Comparison of ENCODE assay signal across 8 cellular contexts in the genomic region with DNA sequence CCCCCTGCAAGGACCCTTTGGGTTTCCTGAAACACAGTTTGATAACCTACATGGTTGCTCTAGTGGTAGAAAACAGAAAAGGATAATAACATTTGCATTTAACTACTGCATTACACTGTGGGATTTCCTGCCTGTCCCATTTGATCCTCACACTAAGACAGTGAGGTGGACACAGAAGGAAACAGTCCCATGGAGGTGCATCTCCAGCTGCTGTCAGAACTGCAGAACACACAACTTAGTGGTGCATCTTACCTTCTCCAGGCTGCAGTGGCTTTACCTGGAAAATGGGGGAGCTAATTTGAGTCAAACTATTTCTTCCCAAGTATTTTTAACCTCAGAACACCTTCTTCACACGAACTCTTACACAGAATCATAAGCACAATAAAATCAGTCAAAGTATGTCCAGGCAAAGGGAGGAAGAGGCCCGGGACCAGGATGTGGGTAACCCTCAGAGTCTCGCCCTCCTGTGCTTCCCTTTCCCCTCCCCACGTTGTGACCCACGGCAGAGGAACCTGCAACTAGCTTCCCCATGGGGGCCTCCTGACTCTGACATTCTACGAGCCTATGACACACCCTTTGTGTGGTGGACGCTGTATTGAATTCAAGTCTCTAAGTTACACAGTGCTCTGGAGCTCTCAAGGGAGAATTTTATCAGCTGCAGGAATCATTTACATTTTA. TPM values are rescaled to one million over a fixed set of nuclear protein-coding genes. Genes with fewer than 3 reads are reported as not detected.
DNase-seq lines count a peak whose midpoint lies in the region; ATAC-seq lines count a peak whose summit lies in the region.

No MANE protein-coding gene starts in this region.

- CTCF ChIA-PET in activated CD4-positive, alpha-beta T cell treated with anti-CD3 and anti-CD28 coated beads for 36 hours (lab: Charles Lee) = interaction anchor here (1.1 kb wide), 1 partner anchor 177 kb away, joined by 3 read pairs; no protein-coding TSS in a partner anchor

- intact Hi-C loops in activated CD4-positive, alpha-beta T cell treated with anti-CD3 and anti-CD28 coated beads for 36 hours (cut with DNase I, micrococcal nuclease) = no loop called here
- intact Hi-C loops in sciatic nerve (cut with DNase I) = no loop called here

- H3K4me3 Mint-ChIP-seq in activated CD4-positive, alpha-beta T cell treated with anti-CD3 and anti-CD28 coated beads for 36 hours = no peak overlapping the region

- POLR2A ChIA-PET in activated CD4-positive, alpha-beta T cell treated with anti-CD3 and anti-CD28 coated beads for 36 hours (lab: Charles Lee) = interaction anchor here (0.7 kb wide), 2 partner anchors 91 to 1707 kb away, joined by 3 read pairs; no protein-coding TSS in a partner anchor

- H3K4me1 Mint-ChIP-seq in activated CD4-positive, alpha-beta T cell treated with anti-CD3 and anti-CD28 coated beads for 36 hours = peaks cover 9% of the 10 kb centered on the region

- no peaks in the 10 kb centered on the region for H3K9me3 Mint-ChIP-seq in activated CD4-positive, alpha-beta T cell treated with anti-CD3 and anti-CD28 coated beads for 36 hours (ENCODE audit: low read depth)

- peak; percentile 44 for DNase-seq in activated CD4-positive, alpha-beta T cell treated with anti-CD3 and anti-CD28 coated beads for 36 hours
- DNase-seq in activated CD4-positive, alpha-beta T cell treated with anti-CD3 and anti-CD28 coated beads for 4 hours = no peak
- DNase-seq in SKM-1 (lab: John Stamatoyannopoulos, UW; ENCODE audit: unreplicated experiment) = peak; percentile 82
- no peak for DNase-seq in sciatic nerve (ENCODE audit: low spot score)
- no peak for DNase-seq in iPS-NIHi11 (ENCODE audit: low spot score)
- no peak for DNase-seq in GOT3 (lab: John Stamatoyannopoulos, UW)
- DNase-seq in ureter (ENCODE audit: low spot score) = no peak

- H3K27me3 Mint-ChIP-seq in activated CD4-positive, alpha-beta T cell treated with anti-CD3 and anti-CD28 coated beads for 36 hours = peaks cover 1% of the 10 kb centered on the region

- no peaks in the 10 kb centered on the region for H3K36me3 Mint-ChIP-seq in activated CD4-positive, alpha-beta T cell treated with anti-CD3 and anti-CD28 coated beads for 36 hours (ENCODE audit: low read depth)

- ATAC-seq in activated CD4-positive, alpha-beta T cell treated with anti-CD3 and anti-CD28 coated beads for 36 hours = peak; percentile 86
- ATAC-seq in HG02798 (IDR thresholded peaks at IDR 0.05; ENCODE audit: poor library complexity, unreplicated experiment) = peak; percentile 73
- ATAC-seq in sciatic nerve = peak; percentile 43

- no peak overlapping the region for H3K27ac Mint-ChIP-seq in activated CD4-positive, alpha-beta T cell treated with anti-CD3 and anti-CD28 coated beads for 36 hours

RNA-seq across cellular contexts. Expression of a gene that starts 33.7 kb away (rescaled TPM):
- total RNA-seq in activated CD4-positive, alpha-beta T cell treated with anti-CD3 and anti-CD28 coated beads for 36 hours = 1 to 10 TPM; 3.8 to 4.4 TPM
- total RNA-seq in sciatic nerve (176 TPM), ureter (61.2 TPM)

Comparison
In these comparisons a context has a peak if more than half of its experiments do, and no peak if none do; other contexts are left out.
1. DNase-seq: peak in activated CD4-positive, alpha-beta T cell treated with anti-CD3 and anti-CD28 coated beads for 36 hours (single experiment) and SKM-1 (single experiment); none in activated CD4-positive, alpha-beta T cell treated with anti-CD3 and anti-CD28 coated beads for 4 hours (0 of 2), sciatic nerve (single experiment), iPS-NIHi11 (single experiment), GOT3 (single experiment) and ureter (single experiment).
2. RNA of a gene that starts 33.7 kb away (total RNA-seq): 176 TPM in sciatic nerve (single experiment) and 61.2 TPM in ureter (single experiment); 3.8 to 4.4 TPM in activated CD4-positive, alpha-beta T cell treated with anti-CD3 and anti-CD28 coated beads for 36 hours; every median in the first group is over 10 times any median in the second.
3. Peak in every context shown above with its lines, with median percentiles within 50 percentile points of each other: ATAC-seq.